ENCODE assay signal across 24 cellular contexts in the genomic region with DNA sequence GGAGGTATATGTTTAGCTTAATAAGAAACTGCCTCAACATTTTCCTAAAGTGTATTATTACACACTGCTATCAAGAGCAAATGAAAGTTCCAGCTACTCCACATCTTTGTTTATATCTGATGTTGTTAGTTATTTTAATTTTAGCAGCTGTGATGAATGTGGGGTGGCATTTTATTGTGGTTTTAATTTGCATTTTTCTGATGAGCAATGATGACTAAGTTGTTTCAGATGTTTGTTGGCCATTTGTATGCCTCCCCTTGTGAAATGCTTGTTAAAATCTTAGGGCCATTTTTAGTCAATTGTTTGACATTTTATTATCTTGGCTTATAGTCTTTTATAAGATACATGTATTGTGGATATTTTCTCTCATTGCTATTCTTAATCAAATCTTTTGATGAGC.
DNase-seq lines count a peak whose midpoint lies in the region; ATAC-seq, FAIRE-seq and TF ChIP-seq lines count a peak whose summit lies in the region.
"Had no signal": no experiment of that assay in that cellular context is flagged by ENCODE, and none has a peak within 500 bp of the region (broad histone marks: within the 10 kb centered on the region; RNA-seq: fewer than 3 reads in every experiment).

No MANE protein-coding gene starts in this region.

- CTCF ChIA-PET in A673 (lab: Charles Lee), result interaction anchor here (0.6 kb wide), 1 partner anchor 120 kb away, joined by 3 read pairs; no protein-coding TSS in a partner anchor

- H3K4me3 ChIP-seq in A673 (ENCODE audit: low read depth, low read length, poor library complexity, severe bottlenecking), result no peak overlapping the region
- H3K4me3 ChIP-seq: colonic mucosa, ovary, sigmoid colon, thyroid gland had no signal

- H3K36me3 ChIP-seq in A673 (ENCODE audit: insufficient read depth, low read length, poor library complexity, severe bottlenecking), result no peaks in the 10 kb centered on the region
- H3K36me3 ChIP-seq: colonic mucosa, ovary, sigmoid colon, thyroid gland had no signal

- TF ChIP-seq CTCF in A673 (conservative IDR thresholded peaks at IDR 0.05; ENCODE audit: low read depth, low read length), result no peak

- no TSS peak for BruUV-seq in A673 (replicated peaks; lab: Mats Ljungman, UMichigan)

- peaks cover 4% of the 10 kb centered on the region for H3K27me3 ChIP-seq in A673 (replicated peaks; ENCODE audit: insufficient read depth, low read depth, low read length, poor library complexity)
- H3K27me3 ChIP-seq: colonic mucosa, ovary, sigmoid colon, thyroid gland had no signal

- H3K4me1 ChIP-seq in A673 (ENCODE audit: insufficient read depth, low read length, poor library complexity, severe bottlenecking), result no peaks in the 10 kb centered on the region
- H3K4me1 ChIP-seq: colonic mucosa, sigmoid colon, thyroid gland had no signal

- intact Hi-C loops in A673 (cut with micrococcal nuclease; ENCODE audit: unreplicated experiment), result no loop called here

- FAIRE-seq in endometrium (lab: Jason Lieb, UNC), result peak; percentile 43
- FAIRE-seq: RCC 7860 had no signal

- ATAC-seq in HG02642 (IDR thresholded peaks at IDR 0.05; ENCODE audit: poor library complexity, unreplicated experiment), result no peak
- ATAC-seq: activated T-cell treated with anti-CD3 and anti-CD28 coated beads, Interleukin-2, amount 50 U/mL, for 72 hours; natural killer cell treated with Interleukin-12 subunit alpha and Interleukin-12 subunit beta and Interleukin-15 and Interleukin-18, amount 100 ng/mL, for 72 hours; SK-N-SH treated with all-trans-retinoic acid at 6 μM for 48 hours; stimulated activated effector memory CD8-positive, alpha-beta T cell treated with anti-CD3 and anti-CD28 coated beads, Interleukin-12 subunit alpha, Interleukin-12 subunit beta, amount 100 ng/mL, for 72 hours had no signal

- DNase-seq in GM04503 (ENCODE audit: low read depth) (peak; percentile 19), M059J (ENCODE audit: low read depth) (peak; percentile 80), kidney tubule cell (ENCODE audit: low spot score) (peak; percentile 35), A673 (ENCODE audit: low spot score) (no peak), A172 (ENCODE audit: low spot score) (no peak), NCI-H82 treated with DMSO at 0.1 percent for 48 hours (lab: John Stamatoyannopoulos, UW; ENCODE audit: unreplicated experiment) (no peak)
- DNase-seq: activated CD4-positive, CD25-positive, alpha-beta regulatory T cell; activated CD8-positive, alpha-beta memory T cell treated with anti-CD3 and anti-CD28 coated beads for 24 hours; activated T-cell treated with anti-CD3 and anti-CD28 coated beads, Interleukin-2, amount 50 U/mL, for 72 hours; CD4-positive, alpha-beta memory T cell; colonic mucosa; H9; mesendoderm; NCI-H1417; ovary; sigmoid colon; T-helper 9 cell; thyroid gland had no signal

- no peak overlapping the region for H3K27ac ChIP-seq in A673 (ENCODE audit: low read depth, low read length, poor library complexity, severe bottlenecking)
- H3K27ac ChIP-seq: colonic mucosa, ovary, sigmoid colon, thyroid gland had no signal

- POLR2A ChIA-PET in A673 (lab: Charles Lee; ENCODE audit: low non-redundant PET), result no interaction called here

- H3K9me3 ChIP-seq in A673 (ENCODE audit: low read depth, low read length, poor library complexity, severe bottlenecking), result no peaks in the 10 kb centered on the region
- H3K9me3 ChIP-seq: colonic mucosa, ovary, sigmoid colon, thyroid gland had no signal

Comparison
In these comparisons a context has a peak if more than half of its experiments do, and no peak if none do; other contexts are left out.
1. DNase-seq: peak in GM04503 (single experiment), M059J (single experiment) and kidney tubule cell (single experiment); none in A673 (single experiment), A172 (single experiment) and NCI-H82 treated with DMSO at 0.1 percent for 48 hours (single experiment).